1 cellular context compared by ENCODE assay signal in genomic region chr6:52664185-52664990, GRCh38.
TF ChIP-seq lines count a peak whose summit lies in the region.

No MANE protein-coding gene starts in this region.

TF ChIP-seq in K562, 482 proteins besides CTCF, POLR2A, EP300 and RAD21 (continued from another document and continues in another):
- TF ChIP-seq ZNF253 (CRISPR knock-in tag; conservative IDR thresholded peaks at IDR 0.05) (no peak), ID3 (CRISPR knock-in tag; IDR thresholded peaks at IDR 0.05) (no peak), ID3 (tag; IDR thresholded peaks at IDR 0.05) (no peak), FOXJ2 (tag; IDR thresholded peaks at IDR 0.05) (no peak), NR4A1 (CRISPR knock-in tag; IDR thresholded peaks at IDR 0.05) (no peak), NR4A1 (tag; IDR thresholded peaks at IDR 0.05) (no peak), CBX1 (IDR thresholded peaks at IDR 0.05; ENCODE audit: low read depth) (0 out of 2 replicates have a peak, but pooled peaks have one; percentile 44), ETV1 (tag; conservative IDR thresholded peaks at IDR 0.05; ENCODE audit: low read depth) (no peak), ZBTB11 (CRISPR knock-in tag; IDR thresholded peaks at IDR 0.05) (no peak), ZNF766 (CRISPR knock-in tag; conservative IDR thresholded peaks at IDR 0.05) (no peak), HSF4 (CRISPR knock-in tag; IDR thresholded peaks at IDR 0.05; ENCODE audit: borderline replicate concordance) (no peak), IRF1 (CRISPR knock-in tag; IDR thresholded peaks at IDR 0.05; ENCODE audit: borderline replicate concordance) (no peak), THRAP3 (IDR thresholded peaks at IDR 0.05; ENCODE audit: borderline replicate concordance) (no peak), ARHGAP35 (IDR thresholded peaks at IDR 0.05; ENCODE audit: partially characterized antibody) (no peak), NEUROD1 (IDR thresholded peaks at IDR 0.05; ENCODE audit: borderline replicate concordance, low read depth, low read length, partially characterized antibody) (peak; percentile 66), ZMIZ1 (IDR thresholded peaks at IDR 0.05; ENCODE audit: low read depth in 2 of 2, low read length in 2 of 2) (no peak), SMARCB1 (IDR thresholded peaks at IDR 0.05; ENCODE audit: insufficient read length, low read depth) (no peak), PHF21A (IDR thresholded peaks at IDR 0.05; ENCODE audit: borderline replicate concordance, low read depth) (peak; percentile 58; the same call in 1 of the 2 replicates), PPARD (CRISPR knock-in tag; IDR thresholded peaks at IDR 0.05) (no peak), FIP1L1 (IDR thresholded peaks at IDR 0.05; ENCODE audit: low read depth, low read length, poor library complexity, severe bottlenecking) (no peak), CCAR2 (IDR thresholded peaks at IDR 0.05; ENCODE audit: low read depth, low read length) (no peak), ZNF24 (IDR thresholded peaks at IDR 0.05) (no peak), GTF3C2 (IDR thresholded peaks at IDR 0.05; ENCODE audit: borderline replicate concordance, extremely low read depth, insufficient read length) (no peak), USF2 (CRISPR knock-in tag; IDR thresholded peaks at IDR 0.05) (no peak), TRIM25 (IDR thresholded peaks at IDR 0.05; ENCODE audit: borderline replicate concordance) (no peak), KLF16 (IDR thresholded peaks at IDR 0.05) (no peak), CSDE1 (IDR thresholded peaks at IDR 0.05) (no peak), BMI1 (IDR thresholded peaks at IDR 0.05; ENCODE audit: low read length) (no peak), PML (IDR thresholded peaks at IDR 0.05; ENCODE audit: low read length) (peak; percentile 67; the same call in 1 of the 2 replicates), ZNF175 (CRISPR knock-in tag; IDR thresholded peaks at IDR 0.05; ENCODE audit: low read depth) (no peak), KDM2B (CRISPR knock-in tag; IDR thresholded peaks at IDR 0.05) (0 out of 2 replicates have a peak, but pooled peaks have one; percentile 67), MYNN (IDR thresholded peaks at IDR 0.05) (no peak), MYNN (CRISPR knock-in tag; IDR thresholded peaks at IDR 0.05) (no peak), ZBED1 (IDR thresholded peaks at IDR 0.05) (no peak), ZNF586 (CRISPR knock-in tag; conservative IDR thresholded peaks at IDR 0.05) (no peak), TCF15 (CRISPR knock-in tag; IDR thresholded peaks at IDR 0.05) (no peak), ZNF780A (CRISPR knock-in tag; IDR thresholded peaks at IDR 0.05) (no peak), HMGN3 (IDR thresholded peaks at IDR 0.05; ENCODE audit: borderline replicate concordance, extremely low read depth, insufficient read length, low read depth, low read length) (no peak), RBM15 (IDR thresholded peaks at IDR 0.05; ENCODE audit: insufficient read depth, low read length) (no peak), CBFA2T2 (conservative IDR thresholded peaks at IDR 0.05) (no peak), ZNF785 (CRISPR knock-in tag; IDR thresholded peaks at IDR 0.05) (no peak), E2F5 (CRISPR knock-in tag; IDR thresholded peaks at IDR 0.05) (no peak), ZNF592 (IDR thresholded peaks at IDR 0.05) (no peak; the same call in none of the 2 replicates)
